In genomic region chr1:165025805-165026204, GRCh38 we compare ENCODE assay signal across 34 cellular contexts.
"Had no signal": no experiment of that assay in that cellular context is flagged by ENCODE, and none has a peak within 500 bp of the region (broad histone marks: within the 10 kb centered on the region; RNA-seq: fewer than 3 reads in every experiment).

No MANE protein-coding gene starts in this region.

- H3K36me3 ChIP-seq: MG63 had no signal

- H3K4me2 ChIP-seq: KMS-11 had no signal

- H3K9me3 ChIP-seq: MG63 had no signal

- H3K4me3 ChIP-seq: MG63 had no signal

- DNase-seq: Karpas-422, Kasumi-1, MG63, MM.1S, MV-4-11, NCI-H1048, NCI-H1092, NCI-H1092 treated with DMSO at 0.1 percent for 48 hours, NCI-H1105, NCI-H1105 treated with DMSO at 0.1 percent for 48 hours, NCI-H1417, NCI-H1417 treated with DMSO at 0.1 percent for 48 hours, NCI-H1436, NCI-H1436 treated with DMSO at 0.1 percent for 48 hours, NCI-H146, NCI-H1694, NCI-H1694 treated with DMSO at 0.1 percent for 48 hours, NCI-H187 treated with DMSO at 0.1 percent for 48 hours, NCI-H1930, NCI-H2029, NCI-H2029 treated with DMSO at 0.1 percent for 48 hours, NCI-H2081, NCI-H2081 treated with DMSO at 0.1 percent for 48 hours, NCI-H2107, NCI-H2171, NCI-H2171 treated with DMSO at 0.1 percent for 48 hours, NCI-H2227 treated with DMSO at 0.1 percent for 48 hours, NCI-H226, NCI-H345, NCI-H446, NCI-H446 treated with DMSO at 0.1 percent for 48 hours, NCI-H510A, NCI-H510A treated with DMSO at 0.1 percent for 48 hours had no signal

- H3K9ac ChIP-seq: KMS-11 had no signal

- H3K27ac ChIP-seq: KMS-11 had no signal
